Comparison of ENCODE assay signal across 36 cellular contexts in genomic region chr7:113154128-113154527, GRCh38.
"Had no signal": no experiment of that assay in that cellular context is flagged by ENCODE, and none has a peak within 500 bp of the region (broad histone marks: within the 10 kb centered on the region; RNA-seq: fewer than 3 reads in every experiment).

No MANE protein-coding gene starts in this region.

- H3K4me3 Mint-ChIP-seq: activated naive CD4-positive, alpha-beta T cell treated with anti-CD3 and anti-CD28 coated beads for 36 hours; activated naive CD4-positive, alpha-beta T cell treated with anti-CD3 and anti-CD28 coated beads, Interleukin-2, amount 10 ng/mL, durations not matched to agents 7 days and 5 days; activated naive CD4-positive, alpha-beta T cell treated with anti-CD3 and anti-CD28 coated beads, Interleukin-2, amount 50 U/mL, for 24 hours; activated naive CD8-positive, alpha-beta T cell; activated naive CD8-positive, alpha-beta T cell treated with anti-CD3 and anti-CD28 coated beads for 36 hours; activated naive CD8-positive, alpha-beta T cell treated with anti-CD3 and anti-CD28 coated beads, Interleukin-2, amount 10 ng/mL, durations not matched to agents 7 days and 5 days; activated naive CD8-positive, alpha-beta T cell treated with anti-CD3 and anti-CD28 coated beads, Interleukin-2, amount 50 U/mL, for 24 hours; activated T-cell treated with anti-CD3 and anti-CD28 coated beads, Interleukin-2, amount 50 U/mL, for 24 hours; activated T-cell treated with anti-CD3 and anti-CD28 coated beads, Interleukin-2, amount 50 U/mL, for 4 hours; activated T-cell treated with anti-CD3 and anti-CD28 coated beads, Interleukin-2, amount 50 U/mL, for 72 hours; activated T-helper 1 cell treated with anti-CD3 and anti-CD28 coated beads, Interleukin-12 subunit alpha, Interleukin-12 subunit beta, Interleukin-2, Interleukin-4 antibody, amounts not matched to agents 30 ng/mL and 10 ng/mL and 1 ng/mL, durations not matched to agents 14 hours and 24 hours and 36 hours; activated T-helper 17 cell treated with anti-CD3 and anti-CD28 coated beads, Interleukin-2, amount 50 U/mL, for 72 hours; brain; central memory CD8-positive, alpha-beta T cell had no signal

- H3K36me3 Mint-ChIP-seq: activated naive CD4-positive, alpha-beta T cell treated with anti-CD3 and anti-CD28 coated beads, Interleukin-2, amount 10 ng/mL, durations not matched to agents 7 days and 5 days; activated naive CD4-positive, alpha-beta T cell treated with anti-CD3 and anti-CD28 coated beads, Interleukin-2, amount 50 U/mL, for 24 hours; activated naive CD4-positive, alpha-beta T cell treated with anti-CD3 and anti-CD28 coated beads, Interleukin-2, amount 50 U/mL, for 72 hours; activated naive CD8-positive, alpha-beta T cell; activated naive CD8-positive, alpha-beta T cell treated with anti-CD3 and anti-CD28 coated beads for 36 hours; activated naive CD8-positive, alpha-beta T cell treated with anti-CD3 and anti-CD28 coated beads, Interleukin-2, amount 10 ng/mL, durations not matched to agents 7 days and 5 days; brain had no signal

- H3K4me1 Mint-ChIP-seq: activated naive CD4-positive, alpha-beta T cell treated with anti-CD3 and anti-CD28 coated beads, Interleukin-2, amount 10 ng/mL, durations not matched to agents 7 days and 5 days; activated naive CD4-positive, alpha-beta T cell treated with anti-CD3 and anti-CD28 coated beads, Interleukin-2, amount 50 U/mL, for 24 hours; activated naive CD8-positive, alpha-beta T cell treated with anti-CD3 and anti-CD28 coated beads for 36 hours; activated naive CD8-positive, alpha-beta T cell treated with anti-CD3 and anti-CD28 coated beads, Interleukin-2, amount 10 ng/mL, durations not matched to agents 7 days and 5 days; activated naive CD8-positive, alpha-beta T cell treated with anti-CD3 and anti-CD28 coated beads, Interleukin-2, amount 50 U/mL, for 24 hours; activated T-helper 17 cell treated with anti-CD3 and anti-CD28 coated beads, Interleukin-2, amount 50 U/mL, for 72 hours; brain; central memory CD8-positive, alpha-beta T cell had no signal

- H3K9me3 Mint-ChIP-seq: activated naive CD4-positive, alpha-beta T cell treated with anti-CD3 and anti-CD28 coated beads for 36 hours; activated naive CD4-positive, alpha-beta T cell treated with anti-CD3 and anti-CD28 coated beads, Interleukin-2, amount 10 ng/mL, durations not matched to agents 7 days and 5 days; activated naive CD4-positive, alpha-beta T cell treated with anti-CD3 and anti-CD28 coated beads, Interleukin-2, amount 50 U/mL, for 24 hours; activated naive CD4-positive, alpha-beta T cell treated with anti-CD3 and anti-CD28 coated beads, Interleukin-2, amount 50 U/mL, for 72 hours; activated naive CD8-positive, alpha-beta T cell treated with anti-CD3 and anti-CD28 coated beads for 36 hours; activated naive CD8-positive, alpha-beta T cell treated with anti-CD3 and anti-CD28 coated beads, Interleukin-2, amount 10 ng/mL, durations not matched to agents 7 days and 5 days; activated naive CD8-positive, alpha-beta T cell treated with anti-CD3 and anti-CD28 coated beads, Interleukin-2, amount 50 U/mL, for 24 hours; activated T-cell treated with anti-CD3 and anti-CD28 coated beads, Interleukin-2, amount 50 U/mL, for 24 hours; activated T-cell treated with anti-CD3 and anti-CD28 coated beads, Interleukin-2, amount 50 U/mL, for 4 hours; activated T-cell treated with anti-CD3 and anti-CD28 coated beads, Interleukin-2, amount 50 U/mL, for 72 hours; activated T-helper 1 cell treated with anti-CD3 and anti-CD28 coated beads, Interleukin-12 subunit alpha, Interleukin-12 subunit beta, Interleukin-2, Interleukin-4 antibody, amounts not matched to agents 30 ng/mL and 10 ng/mL and 1 ng/mL, durations not matched to agents 14 hours and 24 hours and 36 hours; activated T-helper 17 cell treated with anti-CD3 and anti-CD28 coated beads, Interleukin-2, amount 50 U/mL, for 72 hours; activated T-helper 2 cell treated with anti-CD3 and anti-CD28 coated beads, Interferon-gamma antibody, Interleukin-2, Interleukin-4, amounts not matched to agents 10 μg/mL and 5 μg/mL and 100 μg/mL, durations not matched to agents 14 hours and 24 hours and 36 hours; brain; central memory CD8-positive, alpha-beta T cell had no signal

- H3K27ac ChIP-seq: adrenal gland, ascending aorta, body of pancreas, brain microvascular endothelial cell, breast epithelium, cardiac muscle cell had no signal

- H3K36me3 ChIP-seq: adrenal gland, ascending aorta, brain microvascular endothelial cell, breast epithelium, cardiac muscle cell had no signal

- H3K27me3 ChIP-seq: adrenal gland, ascending aorta, body of pancreas, brain microvascular endothelial cell, breast epithelium, cardiac muscle cell had no signal

- H3K9me3 ChIP-seq: adrenal gland, ascending aorta, body of pancreas, breast epithelium had no signal

- DNase-seq: activated effector memory CD4-positive, alpha-beta T cell treated with anti-CD3 and anti-CD28 coated beads, Interleukin-2, amount 50 U/mL, for 16 hours; activated effector memory CD4-positive, alpha-beta T cell treated with Interleukin-2 at 50 U/mL for 16 hours; activated gamma-delta T cell; activated gamma-delta T cell treated with Interleukin-2 at 50 U/mL for 16 hours; activated naive CD4-positive, alpha-beta T cell; activated naive CD4-positive, alpha-beta T cell treated with anti-CD3 and anti-CD28 coated beads for 36 hours; activated naive CD4-positive, alpha-beta T cell treated with anti-CD3 and anti-CD28 coated beads, Interleukin-2, amount 10 ng/mL, durations not matched to agents 7 days and 5 days; activated naive CD4-positive, alpha-beta T cell treated with anti-CD3 and anti-CD28 coated beads, Interleukin-2, amount 50 U/mL, for 16 hours; activated naive CD4-positive, alpha-beta T cell treated with Interleukin-2 at 50 U/mL for 16 hours; activated naive CD8-positive, alpha-beta T cell treated with anti-CD3 and anti-CD28 coated beads for 36 hours; activated naive CD8-positive, alpha-beta T cell treated with anti-CD3 and anti-CD28 coated beads, Interleukin-2, amount 10 ng/mL, durations not matched to agents 7 days and 5 days; activated naive CD8-positive, alpha-beta T cell treated with anti-CD3 and anti-CD28 coated beads, Interleukin-2, amount 50 U/mL, for 24 hours; activated T-cell treated with anti-CD3 and anti-CD28 coated beads, Interleukin-2, amount 50 U/mL, for 24 hours; activated T-cell treated with anti-CD3 and anti-CD28 coated beads, Interleukin-2, amount 50 U/mL, for 4 hours; activated T-cell treated with anti-CD3 and anti-CD28 coated beads, Interleukin-2, amount 50 U/mL, for 48 hours; activated T-cell treated with anti-CD3 and anti-CD28 coated beads, Interleukin-2, amount 50 U/mL, for 72 hours; adrenal gland; amniotic stem cell; amygdala; anterior cingulate cortex; aorta; body of pancreas; brain microvascular endothelial cell; central memory CD4-positive, alpha-beta T cell; cerebellar nuclear complex had no signal

- H3K4me1 ChIP-seq: adrenal gland, ascending aorta, body of pancreas, breast epithelium had no signal

- H3K4me3 ChIP-seq: adrenal gland, ascending aorta, body of pancreas, breast epithelium, cardiac muscle cell had no signal

- H3K27ac Mint-ChIP-seq: activated naive CD4-positive, alpha-beta T cell treated with anti-CD3 and anti-CD28 coated beads for 36 hours; activated naive CD4-positive, alpha-beta T cell treated with anti-CD3 and anti-CD28 coated beads, Interleukin-2, amount 10 ng/mL, durations not matched to agents 7 days and 5 days; activated naive CD4-positive, alpha-beta T cell treated with anti-CD3 and anti-CD28 coated beads, Interleukin-2, amount 50 U/mL, for 24 hours; activated naive CD4-positive, alpha-beta T cell treated with anti-CD3 and anti-CD28 coated beads, Interleukin-2, amount 50 U/mL, for 72 hours; activated naive CD8-positive, alpha-beta T cell; activated naive CD8-positive, alpha-beta T cell treated with anti-CD3 and anti-CD28 coated beads for 36 hours; activated naive CD8-positive, alpha-beta T cell treated with anti-CD3 and anti-CD28 coated beads, Interleukin-2, amount 10 ng/mL, durations not matched to agents 7 days and 5 days; activated naive CD8-positive, alpha-beta T cell treated with anti-CD3 and anti-CD28 coated beads, Interleukin-2, amount 50 U/mL, for 24 hours; activated T-cell treated with anti-CD3 and anti-CD28 coated beads, Interleukin-2, amount 50 U/mL, for 24 hours; activated T-cell treated with anti-CD3 and anti-CD28 coated beads, Interleukin-2, amount 50 U/mL, for 72 hours; activated T-helper 1 cell treated with anti-CD3 and anti-CD28 coated beads, Interleukin-12 subunit alpha, Interleukin-12 subunit beta, Interleukin-2, Interleukin-4 antibody, amounts not matched to agents 30 ng/mL and 10 ng/mL and 1 ng/mL, durations not matched to agents 14 hours and 24 hours and 36 hours; activated T-helper 17 cell treated with anti-CD3 and anti-CD28 coated beads, Interleukin-2, amount 50 U/mL, for 72 hours; activated T-helper 2 cell treated with anti-CD3 and anti-CD28 coated beads, Interferon-gamma antibody, Interleukin-2, Interleukin-4, amounts not matched to agents 10 μg/mL and 5 μg/mL and 100 μg/mL, durations not matched to agents 14 hours and 24 hours and 36 hours; brain had no signal
